ENCODE assay signal across 26 cellular contexts in the genomic region with DNA sequence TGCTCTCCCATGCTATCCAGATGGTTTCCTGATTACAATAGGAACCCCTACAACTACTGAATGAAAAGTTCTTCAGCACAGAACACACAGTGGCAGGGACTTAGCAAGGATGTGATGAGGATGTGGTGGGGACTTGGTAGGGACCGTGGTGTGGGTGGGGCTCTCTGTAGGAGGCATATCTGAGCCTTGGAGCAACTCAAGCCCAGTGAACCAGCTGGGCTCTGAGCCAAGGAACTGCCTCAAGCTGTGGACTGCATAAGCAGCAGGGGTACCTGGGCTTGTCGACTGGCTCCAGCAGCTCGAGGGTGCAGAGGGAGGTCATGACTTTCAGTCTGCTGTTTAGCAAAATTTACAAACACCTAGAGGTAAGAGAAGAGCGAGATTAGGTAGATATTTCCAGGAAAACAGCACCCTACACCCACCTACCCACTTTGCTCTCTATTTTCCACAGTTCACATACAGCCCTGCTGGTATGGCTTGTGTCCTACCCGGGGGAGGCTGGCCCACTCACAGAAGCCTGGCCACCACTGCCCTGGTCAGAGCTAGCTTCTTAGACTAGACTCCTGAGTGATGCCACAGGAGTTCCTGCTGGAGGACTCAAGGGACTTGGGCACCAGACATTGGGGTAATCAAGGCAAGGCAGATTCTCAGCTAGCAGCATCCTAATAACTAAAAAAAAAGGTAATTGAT.
A peak's percentile ranks its signal among the peaks of the same experiment; 100 is the strongest.
DNase-seq lines count a peak whose midpoint lies in the region; ATAC-seq and TF ChIP-seq lines count a peak whose summit lies in the region.
"Had no signal": no experiment of that assay in that cellular context is flagged by ENCODE, and none has a peak within 500 bp of the region (broad histone marks: within the 10 kb centered on the region; RNA-seq: fewer than 3 reads in every experiment).

No MANE protein-coding gene starts in this region.

- peak overlapping the region; percentile 4 for H3K4me3 Mint-ChIP-seq in endothelial cell (ENCODE audit: unreplicated experiment)
- H3K4me3 Mint-ChIP-seq: activated B cell treated with CpG ODN at 0.5 μM for 24 hours; activated CD4-positive, alpha-beta memory T cell treated with anti-CD3 and anti-CD28 coated beads, Interleukin-2, amount 10 ng/mL, durations not matched to agents 7 days and 5 days; CD8-positive, alpha-beta T cell; naive thymus-derived CD4-positive, alpha-beta T cell; T-helper 17 cell had no signal

- H3K4me1 ChIP-seq in right atrium auricular region (no peaks in the 10 kb centered on the region), heart left ventricle (no peaks in the 10 kb centered on the region), upper lobe of right lung (no peaks in the 10 kb centered on the region)

- no peaks in the 10 kb centered on the region for H3K9me3 Mint-ChIP-seq in endothelial cell (ENCODE audit: unreplicated experiment)
- H3K9me3 Mint-ChIP-seq: activated B cell treated with CpG ODN at 0.5 μM for 24 hours; activated CD4-positive, alpha-beta memory T cell treated with anti-CD3 and anti-CD28 coated beads, Interleukin-2, amount 10 ng/mL, durations not matched to agents 7 days and 5 days; CD8-positive, alpha-beta T cell; naive thymus-derived CD4-positive, alpha-beta T cell had no signal

- H3K36me3 ChIP-seq in right atrium auricular region (no peaks in the 10 kb centered on the region), heart left ventricle (no peaks in the 10 kb centered on the region), upper lobe of right lung (no peaks in the 10 kb centered on the region)
- H3K36me3 ChIP-seq: ovary, thoracic aorta had no signal

- no peak overlapping the region for H3K27ac ChIP-seq in right atrium auricular region
- H3K27ac ChIP-seq in heart left ventricle = no peak overlapping the region
- H3K27ac ChIP-seq in upper lobe of right lung = no peak overlapping the region
- no peak overlapping the region for H3K27ac ChIP-seq in dorsolateral prefrontal cortex
- H3K27ac ChIP-seq: ovary, thoracic aorta had no signal

- H3K36me3 Mint-ChIP-seq in endothelial cell (ENCODE audit: low read depth, unreplicated experiment) = peaks cover 47% of the 10 kb centered on the region
- H3K36me3 Mint-ChIP-seq: CD8-positive, alpha-beta T cell; naive thymus-derived CD4-positive, alpha-beta T cell had no signal

- H3K9me3 ChIP-seq in right atrium auricular region = no peaks in the 10 kb centered on the region
- no peaks in the 10 kb centered on the region for H3K9me3 ChIP-seq in heart left ventricle
- no peaks in the 10 kb centered on the region for H3K9me3 ChIP-seq in upper lobe of right lung
- H3K9me3 ChIP-seq: ovary, thoracic aorta had no signal

- DNase-seq in right atrium auricular region (ENCODE audit: low spot score) (peak; percentile 49), heart left ventricle (no peak), NCI-H69 (lab: John Stamatoyannopoulos, UW) (peak; percentile 76), endothelial cell (ENCODE audit: low spot score) (no peak), upper lobe of right lung (no peak), GM03348 (ENCODE audit: low spot score) (no peak), dorsolateral prefrontal cortex (no peak)
- DNase-seq: activated B cell treated with CpG ODN at 0.5 μM for 24 hours; activated CD4-positive, alpha-beta memory T cell treated with anti-CD3 and anti-CD28 coated beads, Interleukin-2, amount 10 ng/mL, durations not matched to agents 7 days and 5 days; activated naive CD4-positive, alpha-beta T cell; activated T-cell treated with anti-CD3 and anti-CD28 coated beads, Interleukin-2, amount 50 U/mL, for 1 hour; amniotic stem cell; caudate nucleus; CD8-positive, alpha-beta T cell; DMS79; HCEC 1CT; left cardiac atrium; mesendoderm; naive thymus-derived CD4-positive, alpha-beta T cell; NCI-H2171; NCI-H774; ovary; T-helper 17 cell had no signal

- H3K27me3 ChIP-seq in right atrium auricular region (no peaks in the 10 kb centered on the region), heart left ventricle (peaks cover 0 to 13% (median 0%) of the 10 kb centered on the region in 9 donors), upper lobe of right lung (no peaks in the 10 kb centered on the region), dorsolateral prefrontal cortex (peaks cover 0 to 20% (median 0%) of the 10 kb centered on the region in 45 donors)
- H3K27me3 ChIP-seq: ovary had no signal

- ATAC-seq in heart left ventricle (no peak), upper lobe of right lung (peak; percentile 26), HG03342 (IDR thresholded peaks at IDR 0.05; ENCODE audit: unreplicated experiment) (no peak)
- ATAC-seq: CD8-positive, alpha-beta T cell; naive thymus-derived CD4-positive, alpha-beta T cell; sciatic nerve; T-helper 17 cell had no signal

- 40 to 52% (median 50%) methylated on average over 5 of the region's 5 CpGs for WGBS in heart left ventricle, 4 donors

- H3K4me1 Mint-ChIP-seq in endothelial cell (ENCODE audit: unreplicated experiment) = peaks cover 11% of the 10 kb centered on the region
- H3K4me1 Mint-ChIP-seq: activated B cell treated with CpG ODN at 0.5 μM for 24 hours had no signal

- no peak for TF ChIP-seq POLR2A in heart left ventricle (IDR thresholded peaks at IDR 0.05)

- TF ChIP-seq CTCF in right atrium auricular region (IDR thresholded peaks at IDR 0.05) (no peak), heart left ventricle (IDR thresholded peaks at IDR 0.05) (no peak), endothelial cell (IDR thresholded peaks at IDR 0.05; ENCODE audit: unreplicated experiment) (no peak), upper lobe of right lung (IDR thresholded peaks at IDR 0.05) (no peak), dorsolateral prefrontal cortex (IDR thresholded peaks at IDR 0.05 in 54 of 56, conservative IDR thresholded peaks at IDR 0.05 in 2 of 56; ENCODE audit: low read depth in 1 of 56, partially characterized antibody in 56 of 56) (no peak)

- intact Hi-C loops in heart left ventricle (cut with DNase I) = no loop called here
- intact Hi-C loops in upper lobe of right lung (cut with DNase I) = no loop called here
- intact Hi-C loops in dorsolateral prefrontal cortex (cut with DNase I) = no loop called here

- no peak overlapping the region for H3K4me3 ChIP-seq in right atrium auricular region
- no peak overlapping the region for H3K4me3 ChIP-seq in heart left ventricle
- H3K4me3 ChIP-seq in upper lobe of right lung = no peak overlapping the region
- no peak overlapping the region for H3K4me3 ChIP-seq in dorsolateral prefrontal cortex
- H3K4me3 ChIP-seq: ovary, thoracic aorta had no signal

- H3K27ac Mint-ChIP-seq in endothelial cell (ENCODE audit: unreplicated experiment) = no peak overlapping the region
- H3K27ac Mint-ChIP-seq: activated B cell treated with CpG ODN at 0.5 μM for 24 hours; activated CD4-positive, alpha-beta memory T cell treated with anti-CD3 and anti-CD28 coated beads, Interleukin-2, amount 10 ng/mL, durations not matched to agents 7 days and 5 days; CD8-positive, alpha-beta T cell; naive thymus-derived CD4-positive, alpha-beta T cell; T-helper 17 cell had no signal

- peaks cover 9% of the 10 kb centered on the region for H3K27me3 Mint-ChIP-seq in endothelial cell (ENCODE audit: unreplicated experiment)

Comparison
In these comparisons a context has a peak if more than half of its experiments do, and no peak if none do; other contexts are left out.
1. DNase-seq: peak in right atrium auricular region (single experiment) and NCI-H69 (single experiment); none in heart left ventricle (0 of 5), endothelial cell (single experiment), upper lobe of right lung (single experiment), GM03348 (single experiment) and dorsolateral prefrontal cortex (0 of 10).